8 cellular contexts compared by ENCODE assay signal in the genomic region with DNA sequence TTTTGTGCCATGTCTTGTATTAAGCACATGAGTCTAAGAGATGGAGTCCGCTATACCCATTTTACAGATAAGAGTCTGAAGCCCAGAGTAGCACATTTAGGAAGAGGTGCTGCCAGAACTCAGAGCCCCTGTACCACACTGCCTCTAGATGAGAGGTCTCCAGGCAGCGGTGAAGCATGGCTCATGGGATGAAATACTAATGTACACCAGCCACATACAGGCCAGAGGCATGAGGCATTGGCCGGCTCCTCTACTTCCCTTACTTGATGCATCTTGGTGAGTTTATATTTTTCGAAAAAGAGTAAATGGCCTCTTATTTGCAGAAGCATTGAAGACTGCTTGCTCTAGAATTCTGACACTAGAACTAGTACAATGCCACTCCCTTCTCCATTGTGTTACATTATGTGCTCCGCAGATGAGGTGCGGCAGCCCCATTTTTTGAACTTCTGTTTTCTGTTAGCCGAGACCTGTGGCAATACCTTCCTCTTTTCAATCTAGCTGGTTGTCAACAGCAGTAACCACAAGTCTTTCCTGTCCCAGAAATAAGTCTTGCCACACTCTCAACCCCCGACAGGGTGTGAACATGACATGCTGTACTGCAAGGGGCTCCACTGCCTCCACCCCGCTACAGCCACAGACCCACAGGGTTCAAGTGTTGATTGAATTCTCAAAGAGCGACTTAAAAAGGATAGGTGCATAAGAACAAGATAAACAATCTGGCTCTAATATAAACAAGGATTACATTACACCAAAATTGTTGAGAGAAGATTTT.
DNase-seq lines count a peak whose midpoint lies in the region; ATAC-seq lines count a peak whose summit lies in the region.

No MANE protein-coding gene starts in this region.

- no peaks in the 10 kb centered on the region for H4K20me1 ChIP-seq in Karpas-422 (ENCODE audit: insufficient read depth, low read depth, low read length)

- no peaks in the 10 kb centered on the region for H3K9me2 ChIP-seq in Karpas-422 (replicated peaks; ENCODE audit: insufficient read depth, low read length)

- no peak overlapping the region; the same call in 1 of the 2 replicates for H3K9ac ChIP-seq in Karpas-422 (ENCODE audit: low read length)

- no peaks in the 10 kb centered on the region for H3K27me3 Mint-ChIP-seq in CD4-positive, CD25-positive, alpha-beta regulatory T cell

- H3K27ac ChIP-seq in CD4-positive, CD25-positive, alpha-beta regulatory T cell (ENCODE audit: insufficient read depth, low read length, poor library complexity, severe bottlenecking): peak overlapping the region; percentile 93
- no peak overlapping the region for H3K27ac ChIP-seq in Karpas-422 (ENCODE audit: low read length)

- no peak overlapping the region for H2AFZ ChIP-seq in Karpas-422 (ENCODE audit: low read length)

- DNase-seq in CD4-positive, CD25-positive, alpha-beta regulatory T cell: peak; percentile 62 to 96 (median 88)
- DNase-seq in Karpas-422 (peak; percentile 75), activated T-cell treated with anti-CD3 and anti-CD28 coated beads for 48 hours (ENCODE audit: low read depth) (peak; percentile 54), left ventricle myocardium superior (peak; percentile 53), NCI-H446 treated with DMSO at 0.1 percent for 48 hours (lab: John Stamatoyannopoulos, UW) (no peak), RKO (ENCODE audit: low spot score) (no peak)
- peak; percentile 51 to 57 for DNase-seq in stimulated activated CD8-positive, alpha-beta memory T cell treated with anti-CD3 and anti-CD28 coated beads, Interleukin-4, amount 100 ng/mL, for 1 hour (ENCODE audit: low read depth in 2 of 2, low spot score in 1 of 2)

- H3K27me3 ChIP-seq in CD4-positive, CD25-positive, alpha-beta regulatory T cell (ENCODE audit: control insufficient read depth, insufficient read depth, low read length): no peaks in the 10 kb centered on the region
- H3K27me3 ChIP-seq in Karpas-422 (ENCODE audit: low read length): 0 out of 2 replicates have a peak, but pooled peaks cover 4% of the 10 kb centered on the region

- H3K36me3 ChIP-seq in CD4-positive, CD25-positive, alpha-beta regulatory T cell (ENCODE audit: control insufficient read depth, insufficient read depth, low read length): peaks cover 8% of the 10 kb centered on the region
- H3K36me3 ChIP-seq in Karpas-422 (ENCODE audit: insufficient read depth, low read length): no peaks in the 10 kb centered on the region

- no peak overlapping the region for H3K4me3 Mint-ChIP-seq in CD4-positive, CD25-positive, alpha-beta regulatory T cell

- peak overlapping the region in 2 of 3 donors; percentile 99 to 100 for H3K27ac Mint-ChIP-seq in CD4-positive, CD25-positive, alpha-beta regulatory T cell

- H3K9me3 ChIP-seq in CD4-positive, CD25-positive, alpha-beta regulatory T cell (ENCODE audit: control insufficient read depth in 2 of 2, low read length in 2 of 2): no peaks in the 10 kb centered on the region
- H3K9me3 ChIP-seq in Karpas-422 (ENCODE audit: low read length): no peaks in the 10 kb centered on the region

- peak overlapping the region; percentile 94 for H3K4me3 ChIP-seq in CD4-positive, CD25-positive, alpha-beta regulatory T cell (ENCODE audit: low read depth, low read length)
- peak overlapping the region; percentile 57; the same call in 1 of the 2 replicates for H3K4me3 ChIP-seq in Karpas-422 (ENCODE audit: low read length)

- H3K4me1 Mint-ChIP-seq in CD4-positive, CD25-positive, alpha-beta regulatory T cell: peaks cover 10 to 58% (median 44%) of the 10 kb centered on the region in 4 donors

- H3K36me3 Mint-ChIP-seq in CD4-positive, CD25-positive, alpha-beta regulatory T cell: peaks cover 15% of the 10 kb centered on the region

- H3K4me1 ChIP-seq in CD4-positive, CD25-positive, alpha-beta regulatory T cell (ENCODE audit: control insufficient read depth, insufficient read depth, low read length, poor library complexity, severe bottlenecking): peaks cover 61% of the 10 kb centered on the region
- H3K4me1 ChIP-seq in Karpas-422 (ENCODE audit: low read length): peaks cover 33% of the 10 kb centered on the region

- ATAC-seq in CD4-positive, CD25-positive, alpha-beta regulatory T cell (ENCODE audit: low read depth in 2 of 2): peak; percentile 78
- ATAC-seq in GM21447 (IDR thresholded peaks at IDR 0.05; ENCODE audit: unreplicated experiment): peak; percentile 63
- peak; percentile 28 for ATAC-seq in left ventricle myocardium superior

- no peaks in the 10 kb centered on the region for H3K79me2 ChIP-seq in Karpas-422 (ENCODE audit: low read length)

- H3K9me3 Mint-ChIP-seq in CD4-positive, CD25-positive, alpha-beta regulatory T cell: no peaks in the 10 kb centered on the region

- H3K4me2 ChIP-seq in Karpas-422 (ENCODE audit: low read depth, low read length, poor library complexity, severe bottlenecking): peak overlapping the region; percentile 67

- intact Hi-C loops in left ventricle myocardium superior (cut with micrococcal nuclease): no loop called here

Comparison
In these comparisons a context has a peak if more than half of its experiments do, and no peak if none do; other contexts are left out.
1. ATAC-seq: peak in every context shown above with its lines; median percentile 78 in CD4-positive, CD25-positive, alpha-beta regulatory T cell; 63 in GM21447; 28 in left ventricle myocardium superior.
2. DNase-seq: peak in CD4-positive, CD25-positive, alpha-beta regulatory T cell (3 of 3), Karpas-422 (single experiment), activated T-cell treated with anti-CD3 and anti-CD28 coated beads for 48 hours (single experiment), left ventricle myocardium superior (single experiment) and stimulated activated CD8-positive, alpha-beta memory T cell treated with anti-CD3 and anti-CD28 coated beads, Interleukin-4, amount 100 ng/mL, for 1 hour (2 of 2); none in NCI-H446 treated with DMSO at 0.1 percent for 48 hours (single experiment) and RKO (single experiment).